20 cellular contexts compared by ENCODE assay signal in the genomic region with DNA sequence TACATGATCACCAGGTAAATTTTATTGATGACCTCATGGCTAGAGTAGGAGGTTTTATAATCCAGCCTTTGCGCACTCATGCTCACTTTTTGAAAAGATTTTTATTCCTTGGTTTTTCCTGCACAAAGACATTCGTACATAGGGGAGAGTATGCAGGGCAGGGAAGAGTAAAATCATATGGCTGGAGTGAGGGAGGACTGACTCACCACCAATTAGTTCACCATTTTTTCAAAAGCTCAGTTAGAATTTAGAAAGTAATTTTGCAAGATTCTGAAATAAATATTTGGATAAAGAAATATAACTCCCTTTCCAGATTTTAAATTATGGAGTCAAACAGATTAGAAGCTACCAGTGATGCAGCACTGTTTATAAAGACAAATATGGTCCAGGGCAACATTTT.
"Had no signal": no experiment of that assay in that cellular context is flagged by ENCODE, and none has a peak within 500 bp of the region (broad histone marks: within the 10 kb centered on the region; RNA-seq: fewer than 3 reads in every experiment).

No MANE protein-coding gene starts in this region.

- H3K4me3 ChIP-seq: colonic mucosa, upper lobe of right lung had no signal

- H3K27ac Mint-ChIP-seq: activated naive CD4-positive, alpha-beta T cell treated with anti-CD3 and anti-CD28 coated beads, Interleukin-2, amount 10 ng/mL, durations not matched to agents 7 days and 5 days; activated naive CD8-positive, alpha-beta T cell treated with anti-CD3 and anti-CD28 coated beads, Interleukin-2, amount 50 U/mL, for 24 hours; endodermal cell; immature natural killer cell; memory B cell; naive thymus-derived CD8-positive, alpha-beta T cell; stimulated activated naive B cell treated with anti-CD40 and anti-IgM and Interleukin-4, amounts not matched to agents 10 μg/mL and 1 μg/mL and 100 μg/mL, for 72 hours had no signal

- H3K9me3 Mint-ChIP-seq: activated naive CD4-positive, alpha-beta T cell treated with anti-CD3 and anti-CD28 coated beads, Interleukin-2, amount 10 ng/mL, durations not matched to agents 7 days and 5 days; activated naive CD8-positive, alpha-beta T cell treated with anti-CD3 and anti-CD28 coated beads, Interleukin-2, amount 50 U/mL, for 24 hours; endodermal cell; memory B cell; naive thymus-derived CD8-positive, alpha-beta T cell; stimulated activated naive B cell treated with anti-CD40 and anti-IgM and Interleukin-4, amounts not matched to agents 10 μg/mL and 1 μg/mL and 100 μg/mL, for 72 hours had no signal

- H3K36me3 Mint-ChIP-seq: activated naive CD4-positive, alpha-beta T cell treated with anti-CD3 and anti-CD28 coated beads, Interleukin-2, amount 10 ng/mL, durations not matched to agents 7 days and 5 days; immature natural killer cell; memory B cell; naive thymus-derived CD8-positive, alpha-beta T cell; stimulated activated naive B cell treated with anti-CD40 and anti-IgM and Interleukin-4, amounts not matched to agents 10 μg/mL and 1 μg/mL and 100 μg/mL, for 72 hours had no signal

- H3K4me1 ChIP-seq: colonic mucosa, parathyroid adenoma, upper lobe of right lung had no signal

- H2AFZ ChIP-seq: parathyroid adenoma had no signal

- H3K9me3 ChIP-seq: colonic mucosa, upper lobe of right lung had no signal

- H3K27me3 Mint-ChIP-seq: activated naive CD4-positive, alpha-beta T cell treated with anti-CD3 and anti-CD28 coated beads, Interleukin-2, amount 10 ng/mL, durations not matched to agents 7 days and 5 days; activated naive CD8-positive, alpha-beta T cell treated with anti-CD3 and anti-CD28 coated beads, Interleukin-2, amount 50 U/mL, for 24 hours; central memory CD8-positive, alpha-beta T cell; memory B cell; stimulated activated naive B cell treated with anti-CD40 and anti-IgM and Interleukin-4, amounts not matched to agents 10 μg/mL and 1 μg/mL and 100 μg/mL, for 72 hours had no signal

- H3K4me3 Mint-ChIP-seq: activated naive CD4-positive, alpha-beta T cell treated with anti-CD3 and anti-CD28 coated beads, Interleukin-2, amount 10 ng/mL, durations not matched to agents 7 days and 5 days; activated naive CD8-positive, alpha-beta T cell treated with anti-CD3 and anti-CD28 coated beads, Interleukin-2, amount 50 U/mL, for 24 hours; central memory CD8-positive, alpha-beta T cell; endodermal cell; immature natural killer cell; memory B cell; naive thymus-derived CD8-positive, alpha-beta T cell; stimulated activated naive B cell treated with anti-CD40 and anti-IgM and Interleukin-4, amounts not matched to agents 10 μg/mL and 1 μg/mL and 100 μg/mL, for 72 hours had no signal

- H3K4me1 Mint-ChIP-seq: activated naive CD4-positive, alpha-beta T cell treated with anti-CD3 and anti-CD28 coated beads, Interleukin-2, amount 10 ng/mL, durations not matched to agents 7 days and 5 days; activated naive CD8-positive, alpha-beta T cell treated with anti-CD3 and anti-CD28 coated beads, Interleukin-2, amount 50 U/mL, for 24 hours; central memory CD8-positive, alpha-beta T cell; immature natural killer cell; memory B cell; naive thymus-derived CD8-positive, alpha-beta T cell; stimulated activated naive B cell treated with anti-CD40 and anti-IgM and Interleukin-4, amounts not matched to agents 10 μg/mL and 1 μg/mL and 100 μg/mL, for 72 hours had no signal

- H3K27ac ChIP-seq: brain microvascular endothelial cell, colonic mucosa, parathyroid adenoma, upper lobe of right lung had no signal

- H3K9ac ChIP-seq: parathyroid adenoma had no signal

- H3K27me3 ChIP-seq: brain microvascular endothelial cell, colonic mucosa, upper lobe of right lung had no signal

- H3K36me3 ChIP-seq: brain microvascular endothelial cell, colonic mucosa, upper lobe of right lung had no signal

- DNase-seq: activated CD4-positive, alpha-beta T cell treated with anti-CD3 and anti-CD28 coated beads, Interleukin-2, amount 50 U/mL, for 1 hour; activated CD4-positive, CD25-positive, alpha-beta regulatory T cell treated with anti-CD3 and anti-CD28 coated beads, Interleukin-2, amount 50 U/mL, for 72 hours; activated CD8-positive, alpha-beta memory T cell treated with anti-CD3 and anti-CD28 coated beads for 24 hours; activated CD8-positive, alpha-beta memory T cell treated with anti-CD3 and anti-CD28 coated beads, Interleukin-2, amount 50 U/mL, for 48 hours; activated effector memory CD4-positive, alpha-beta T cell treated with Interleukin-2 at 50 U/mL for 16 hours; activated naive CD4-positive, alpha-beta T cell treated with anti-CD3 and anti-CD28 coated beads, Interleukin-2, amount 10 ng/mL, durations not matched to agents 7 days and 5 days; activated naive CD8-positive, alpha-beta T cell treated with anti-CD3 and anti-CD28 coated beads, Interleukin-2, amount 50 U/mL, for 24 hours; activated T-cell treated with anti-CD3 and anti-CD28 coated beads, Interleukin-2, amount 50 U/mL, for 48 hours; aorta; brain microvascular endothelial cell; colonic mucosa; endodermal cell; immature natural killer cell; naive thymus-derived CD8-positive, alpha-beta T cell; stimulated activated naive B cell treated with anti-CD40 and anti-IgM and Interleukin-4, amounts not matched to agents 10 μg/mL and 1 μg/mL and 100 μg/mL, for 72 hours; T1000; upper lobe of right lung had no signal
